ENCODE assay signal across 11 cellular contexts in the genomic region with DNA sequence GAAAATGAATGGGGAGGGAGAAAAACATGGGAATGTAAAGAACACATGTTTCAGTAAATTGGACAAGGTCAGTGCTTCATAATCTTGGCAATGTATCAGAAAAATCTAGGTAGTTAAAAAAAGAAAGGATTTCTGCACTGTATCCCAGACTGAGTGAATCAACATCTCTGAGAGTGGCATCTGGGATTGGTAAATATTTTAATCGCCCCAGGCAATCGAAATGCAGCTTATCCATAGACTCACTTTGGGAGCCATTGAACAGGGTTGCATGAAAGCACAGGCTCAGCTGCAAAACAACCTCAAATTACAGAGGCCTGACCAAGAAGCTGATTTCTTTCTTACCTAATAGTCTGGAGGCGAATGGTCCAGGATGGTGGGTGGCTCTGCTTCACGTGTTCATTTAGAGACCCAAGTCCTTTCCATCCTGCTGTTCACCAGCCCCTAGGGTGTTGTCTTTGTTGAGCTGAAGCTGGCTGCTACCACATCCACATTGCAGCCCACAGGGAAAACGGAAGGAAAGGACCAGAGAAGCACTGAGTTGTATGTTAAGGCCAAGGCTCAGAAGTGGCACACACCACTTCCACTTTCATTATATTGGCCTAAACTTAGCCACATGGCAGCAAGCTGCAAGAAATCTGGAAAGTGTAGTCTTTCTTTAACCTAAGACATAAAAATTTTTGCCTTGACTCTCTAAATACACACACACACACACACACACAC. TPM values are rescaled to one million over a fixed set of nuclear protein-coding genes. Genes with fewer than 3 reads are reported as not detected.
A peak's percentile ranks its signal among the peaks of the same experiment; 100 is the strongest.
DNase-seq lines count a peak whose midpoint lies in the region; ATAC-seq, FAIRE-seq and TF ChIP-seq lines count a peak whose summit lies in the region.
"Had no signal": no experiment of that assay in that cellular context is flagged by ENCODE, and none has a peak within 500 bp of the region (broad histone marks: within the 10 kb centered on the region; RNA-seq: fewer than 3 reads in every experiment).

No MANE protein-coding gene starts in this region.

- peaks cover 32% of the 10 kb centered on the region for H3K4me1 ChIP-seq in GM12878 (ENCODE audit: control insufficient read depth, insufficient read depth, low read length)

- H3K9me3 ChIP-seq in GM12878 (replicated peaks; ENCODE audit: control insufficient read depth, insufficient read depth, low read length), result no peaks in the 10 kb centered on the region; the same call in 2 of the 3 replicates

- no peaks in the 10 kb centered on the region for H3K36me3 ChIP-seq in GM12878 (ENCODE audit: control insufficient read depth in 2 of 2, insufficient read depth in 2 of 2, low read length in 1 of 2)

- BruUV-seq in GM12878 (replicated peaks; lab: Mats Ljungman, UMichigan), result no TSS peak

- H3K4me2 ChIP-seq in GM12878 (ENCODE audit: control insufficient read depth, insufficient read depth), result peak overlapping the region; percentile 90

- POLR2A ChIA-PET in GM12878 (lab: Charles Lee), result interaction anchor here (0.8 to 0.9 kb wide), 2 partner anchors 10 to 23 kb away, joined by 4 read pairs; no protein-coding TSS in a partner anchor

- no peaks in the 10 kb centered on the region for H4K20me1 ChIP-seq in GM12878 (ENCODE audit: control insufficient read depth, insufficient read depth)

- H3K27me3 ChIP-seq in GM12878 (replicated peaks in 1 of 2; ENCODE audit: control insufficient read depth in 2 of 2, insufficient read depth in 2 of 2, low read length in 1 of 2), result no peaks in the 10 kb centered on the region

- H2AFZ ChIP-seq in GM12878 (ENCODE audit: control insufficient read depth, low read depth, low read length), result peak overlapping the region; percentile 90

- 21% methylated on average over 5 of the region's 5 CpGs for WGBS in GM12878 (ENCODE audit: insufficient coverage, insufficient replicate concordance, low lambda C conversion rate, missing lambda C conversion rate)

- RAD21 ChIA-PET in GM12878 (lab: Charles Lee; ENCODE audit: unreplicated experiment), result interaction anchor here (0.7 to 1.1 kb wide), 3 partner anchors 10 to 209 kb away, joined by 3 read pairs; no protein-coding TSS in a partner anchor

- no peak for TF ChIP-seq CTCF in GM12878 (IDR thresholded peaks at IDR 0.05 in 2 of 3, conservative IDR thresholded peaks at IDR 0.05 in 1 of 3; ENCODE audit: control insufficient read depth in 2 of 3, extremely low read depth in 1 of 3, insufficient read depth in 1 of 3, low read depth in 3 of 3, low read length in 3 of 3)

- in situ Hi-C loops in GM12878 (cut with MboI), result no loop called here

- SMC1A ChIA-PET in GM12878 (lab: Charles Lee; ENCODE audit: uncharacterized antibody, unreplicated experiment), result interaction anchor here (1.2 to 1.8 kb wide), 5 partner anchors 9 to 182 kb away, joined by 3 to 4 read pairs (median 4); no protein-coding TSS in a partner anchor

- DNase-seq in CD1c-positive myeloid dendritic cell (ENCODE audit: extremely low spot score), result peak; percentile 36
- peak; percentile 55 for DNase-seq in GM12878 (ENCODE audit: low read depth, low spot score)
- DNase-seq in AG20443 (ENCODE audit: low spot score), result no peak
- no peak for DNase-seq in NCI-H1694 treated with DMSO at 0.1 percent for 48 hours (lab: John Stamatoyannopoulos, UW)
- DNase-seq in SW 1271 (lab: John Stamatoyannopoulos, UW), result no peak
- DNase-seq in activated effector memory CD4-positive, alpha-beta T cell treated with Interleukin-2 at 50 U/mL for 16 hours, result no peak
- DNase-seq: CD8-positive, alpha-beta T cell had no signal

- 0 out of 2 replicates have a peak overlapping the region, but pooled peaks have one; percentile 29 for H3K4me3 ChIP-seq in GM12878

- no peak for TF ChIP-seq POLR2A in GM12878 (IDR thresholded peaks at IDR 0.05; ENCODE audit: low read depth, low read length)

- TF ChIP-seq RAD21 in GM12878 (IDR thresholded peaks at IDR 0.05; ENCODE audit: insufficient read depth, low read depth, low read length), result no peak

- H3K79me2 ChIP-seq in GM12878 (ENCODE audit: control insufficient read depth, insufficient read depth, low read length), result no peaks in the 10 kb centered on the region

- H3K27ac ChIP-seq in GM12878 (ENCODE audit: control insufficient read depth, insufficient read depth), result peak overlapping the region; percentile 69

- peak overlapping the region; percentile 51; the same call in 1 of the 2 replicates for H3K9ac ChIP-seq in GM12878 (ENCODE audit: control insufficient read depth, insufficient read depth, low read length)

- TF ChIP-seq EP300 in GM12878 (IDR thresholded peaks at IDR 0.05; ENCODE audit: borderline replicate concordance in 1 of 2, control insufficient read depth in 1 of 2, low read depth in 2 of 2, low read length in 2 of 2), result no peak

- intact Hi-C loops in GM12878 (cut with micrococcal nuclease; ENCODE audit: unreplicated experiment), result no loop called here

- peak; percentile 23 for FAIRE-seq in GM12878 (lab: Jason Lieb, UNC)

- peak; percentile 59 for ATAC-seq in GM19452 (IDR thresholded peaks at IDR 0.05; ENCODE audit: unreplicated experiment)
- peak; percentile 67 for ATAC-seq in HG03175 (IDR thresholded peaks at IDR 0.05; ENCODE audit: unreplicated experiment)
- peak; percentile 82 for ATAC-seq in GM12878
- ATAC-seq: CD8-positive, alpha-beta T cell had no signal

- CTCF ChIA-PET in GM12878 (lab: Yijun Ruan, JAX), result interaction anchor here (0.8 to 3.1 kb wide), 2 partner anchors 20 to 22 kb away, joined by 3 to 24 read pairs; no protein-coding TSS in a partner anchor

TF ChIP-seq in GM12878, 131 proteins besides CTCF, POLR2A, EP300 and RAD21 (continues in another document):
- TF ChIP-seq RUNX3 (IDR thresholded peaks at IDR 0.05; ENCODE audit: low read length), result peak; percentile 58
- TF ChIP-seq, protein P1, sequence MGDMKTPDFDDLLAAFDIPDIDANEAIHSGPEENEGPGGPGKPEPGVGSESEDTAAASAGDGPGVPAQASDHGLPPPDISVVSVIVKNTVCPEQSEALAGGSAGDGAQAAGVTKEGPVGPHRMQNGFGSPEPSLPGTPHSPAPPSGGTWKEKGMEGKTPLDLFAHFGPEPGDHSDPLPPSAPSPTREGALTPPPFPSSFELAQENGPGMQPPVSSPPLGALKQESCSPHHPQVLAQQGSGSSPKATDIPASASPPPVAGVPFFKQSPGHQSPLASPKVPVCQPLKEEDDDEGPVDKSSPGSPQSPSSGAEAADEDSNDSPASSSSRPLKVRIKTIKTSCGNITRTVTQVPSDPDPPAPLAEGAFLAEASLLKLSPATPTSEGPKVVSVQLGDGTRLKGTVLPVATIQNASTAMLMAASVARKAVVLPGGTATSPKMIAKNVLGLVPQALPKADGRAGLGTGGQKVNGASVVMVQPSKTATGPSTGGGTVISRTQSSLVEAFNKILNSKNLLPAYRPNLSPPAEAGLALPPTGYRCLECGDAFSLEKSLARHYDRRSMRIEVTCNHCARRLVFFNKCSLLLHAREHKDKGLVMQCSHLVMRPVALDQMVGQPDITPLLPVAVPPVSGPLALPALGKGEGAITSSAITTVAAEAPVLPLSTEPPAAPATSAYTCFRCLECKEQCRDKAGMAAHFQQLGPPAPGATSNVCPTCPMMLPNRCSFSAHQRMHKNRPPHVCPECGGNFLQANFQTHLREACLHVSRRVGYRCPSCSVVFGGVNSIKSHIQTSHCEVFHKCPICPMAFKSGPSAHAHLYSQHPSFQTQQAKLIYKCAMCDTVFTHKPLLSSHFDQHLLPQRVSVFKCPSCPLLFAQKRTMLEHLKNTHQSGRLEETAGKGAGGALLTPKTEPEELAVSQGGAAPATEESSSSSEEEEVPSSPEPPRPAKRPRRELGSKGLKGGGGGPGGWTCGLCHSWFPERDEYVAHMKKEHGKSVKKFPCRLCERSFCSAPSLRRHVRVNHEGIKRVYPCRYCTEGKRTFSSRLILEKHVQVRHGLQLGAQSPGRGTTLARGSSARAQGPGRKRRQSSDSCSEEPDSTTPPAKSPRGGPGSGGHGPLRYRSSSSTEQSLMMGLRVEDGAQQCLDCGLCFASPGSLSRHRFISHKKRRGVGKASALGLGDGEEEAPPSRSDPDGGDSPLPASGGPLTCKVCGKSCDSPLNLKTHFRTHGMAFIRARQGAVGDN (IDR thresholded peaks at IDR 0.05), result no peak
- no peak for TF ChIP-seq SMARCA5 (IDR thresholded peaks at IDR 0.05)
- peak in 1 of 2 experiments; percentile 11; a peak in 1 of 4 replicates for TF ChIP-seq BHLHE40 (IDR thresholded peaks at IDR 0.05; ENCODE audit: borderline replicate concordance in 1 of 2, low read depth in 2 of 2, low read length in 1 of 2)
- TF ChIP-seq ZNF24 (IDR thresholded peaks at IDR 0.05), result no peak

RNA-seq across cellular contexts. Expression of a gene that starts 59.0 kb away (rescaled TPM):
- total RNA-seq in GM12878 (2013; cell fraction: nucleolus; rRNA removed), result not detected in 2 replicates
- total RNA-seq in GM12878 (2014; rRNA removed) (not detected in 2 replicates), GM12878 (2014; rRNA removed; fragmentation: Illumina TruSeq; extraction: Trizol) (not detected in 2 replicates), GM12878 (2021) (not detected in 2 replicates)
- polyA plus RNA-seq in GM12878 (2011; ENCODE audit: low read depth), result not detected
- polyA plus RNA-seq in GM12878 (2011; rRNA removed) (not detected in 2 replicates), GM12878 (2014; fragmentation: Illumina TruSeq; extraction: Trizol) (not detected in 2 replicates), GM12878 (2014; fragmentation: Nextera tagmentation; extraction: Ambion mirVana) (not detected), GM12878 (2014; rRNA removed) (not detected in 2 replicates), GM12878 (2016; fragmentation: Nextera tagmentation; extraction: Ambion mirVana) (not detected)
- not detected in 2 replicates for polyA plus RNA-seq in GM12878 (2011; cell fraction: cytosol; rRNA removed)
- polyA plus RNA-seq in GM12878 (2011; cell fraction: nucleus; rRNA removed), result not detected in 2 replicates
- not detected in 2 replicates for polyA plus RNA-seq in GM12878 (2012)
- polyA minus RNA-seq in GM12878 (2011; rRNA and poly(A)+ RNA removed), result not detected in 2 replicates
- polyA minus RNA-seq in GM12878 (2011; cell fraction: cytosol; rRNA and poly(A)+ RNA removed), result not detected in 2 replicates
- polyA minus RNA-seq in GM12878 (2011; cell fraction: nucleus; rRNA and poly(A)+ RNA removed), result not detected in 2 replicates
- total RNA-seq: activated CD8-positive, alpha-beta memory T cell treated with anti-CD3 and anti-CD28 coated beads for 36 hours; CD8-positive, alpha-beta T cell; renal cortical epithelial cell had no signal

Comparison
In these comparisons a context has a peak if more than half of its experiments do, and no peak if none do; other contexts are left out.
1. DNase-seq: peak in CD1c-positive myeloid dendritic cell (single experiment) and GM12878 (single experiment); none in AG20443 (single experiment), NCI-H1694 treated with DMSO at 0.1 percent for 48 hours (single experiment), SW 1271 (0 of 2) and activated effector memory CD4-positive, alpha-beta T cell treated with Interleukin-2 at 50 U/mL for 16 hours (single experiment).
2. Peak in every context shown above with its lines, with median percentiles within 50 percentile points of each other: ATAC-seq.